17 cellular contexts compared by ENCODE assay signal in genomic region chr3:169106662-169107061, GRCh38.
"Had no signal": no experiment of that assay in that cellular context is flagged by ENCODE, and none has a peak within 500 bp of the region (broad histone marks: within the 10 kb centered on the region; RNA-seq: fewer than 3 reads in every experiment).

No MANE protein-coding gene starts in this region.

- DNase-seq: activated CD4-positive, alpha-beta T cell treated with anti-CD3 and anti-CD28 coated beads for 4 hours; activated CD8-positive, alpha-beta memory T cell treated with anti-CD3 and anti-CD28 coated beads, Interleukin-2, amount 50 U/mL, for 4 hours; activated CD8-positive, alpha-beta T cell treated with anti-CD3 and anti-CD28 coated beads for 36 hours; activated gamma-delta T cell treated with Interleukin-2 at 50 U/mL for 16 hours; activated naive CD4-positive, alpha-beta T cell treated with anti-CD3 and anti-CD28 coated beads, Interleukin-2, amount 10 ng/mL, durations not matched to agents 7 days and 5 days; activated naive CD8-positive, alpha-beta T cell treated with anti-CD3 and anti-CD28 coated beads for 36 hours; activated T-cell treated with anti-CD3 and anti-CD28 coated beads, Interleukin-2, amount 50 U/mL, for 72 hours; anterior cingulate cortex; cerebellar nuclear complex; KG1; NCI-H1092; NCI-H1694; NCI-H2029; NCI-H510A treated with DMSO at 0.1 percent for 48 hours; NCI-H69; NK-92 treated with Interleukin-12 subunit alpha and Interleukin-12 subunit beta, amount 100 ng/mL, for 24 hours had no signal

- ATAC-seq: activated CD4-positive, CD25-positive, alpha-beta regulatory T cell treated with anti-CD3 and anti-CD28 coated beads, Interleukin-2, amount 50 U/mL, for 24 hours; activated CD8-positive, alpha-beta T cell treated with anti-CD3 and anti-CD28 coated beads for 36 hours; activated T-cell treated with anti-CD3 and anti-CD28 coated beads, Interleukin-2, amount 50 U/mL, for 72 hours had no signal
